Comparison of ENCODE assay signal across 24 cellular contexts in genomic region chr10:123888751-123889150, GRCh38. TPM values are rescaled to one million over a fixed set of nuclear protein-coding genes. Genes with fewer than 3 reads are reported as not detected.
"Had no signal": no experiment of that assay in that cellular context is flagged by ENCODE, and none has a peak within 500 bp of the region (broad histone marks: within the 10 kb centered on the region; RNA-seq: fewer than 3 reads in every experiment).

No MANE protein-coding gene starts in this region.

- H3K4me3 Mint-ChIP-seq: endodermal cell; naive thymus-derived CD8-positive, alpha-beta T cell; stimulated activated memory B cell treated with anti-CD40 and anti-IgM and Interleukin-4, amounts not matched to agents 10 μg/mL and 1 μg/mL and 100 μg/mL, for 72 hours; stimulated activated naive CD8-positive, alpha-beta T cell treated with anti-CD3 and anti-CD28 coated beads, Interleukin-15, Interleukin-2, amounts not matched to agents 100 ng/mL and 50 ng/mL, for 24 hours had no signal

- ATAC-seq: heart left ventricle; left ventricle myocardium superior; naive thymus-derived CD8-positive, alpha-beta T cell; pancreas; right lobe of liver; stimulated activated memory B cell treated with anti-CD40 and anti-IgM and Interleukin-4, amounts not matched to agents 10 μg/mL and 1 μg/mL and 100 μg/mL, for 72 hours had no signal

- H3K4me1 ChIP-seq: pancreas, prostate gland, right lobe of liver, uterus had no signal

- H3K36me3 Mint-ChIP-seq: naive thymus-derived CD8-positive, alpha-beta T cell; stimulated activated memory B cell treated with anti-CD40 and anti-IgM and Interleukin-4, amounts not matched to agents 10 μg/mL and 1 μg/mL and 100 μg/mL, for 72 hours had no signal

- H3K36me3 ChIP-seq: cardiac muscle cell, heart left ventricle, pancreas, prostate gland, right lobe of liver, spleen, upper lobe of left lung, uterus had no signal

- DNase-seq: dermis blood vessel endothelial cell; endodermal cell; erythroblast; foreskin melanocyte; heart left ventricle; left ventricle myocardium superior; mesenchymal stem cell; naive thymus-derived CD8-positive, alpha-beta T cell; pancreas; retina; right lobe of liver; spleen; stimulated activated CD4-positive, alpha-beta T cell treated with anti-CD3 and anti-CD28 coated beads, Interleukin-15, amount 100 ng/mL, for 24 hours; stimulated activated CD4-positive, alpha-beta T cell treated with anti-CD3 and anti-CD28 coated beads, Interleukin-1b, Interleukin-23, amount 100 ng/mL, for 48 hours; stimulated activated CD4-positive, alpha-beta T cell treated with anti-CD3 and anti-CD28 coated beads, Interleukin-4, amount 100 ng/mL, for 24 hours; testis; upper lobe of left lung; uterus had no signal

- H3K27ac ChIP-seq: cardiac muscle cell, pancreas, prostate gland, right lobe of liver, upper lobe of left lung, uterus had no signal

- H3K4me3 ChIP-seq: cardiac muscle cell, lung, pancreas, prostate gland, right lobe of liver, testis, upper lobe of left lung, uterus had no signal

- H3K27me3 ChIP-seq: pancreas, right lobe of liver, testis, uterus had no signal

- H3K9me3 ChIP-seq: heart left ventricle, pancreas, prostate gland, right lobe of liver, spleen, testis, upper lobe of left lung, uterus had no signal

- H3K27ac Mint-ChIP-seq: endodermal cell; naive thymus-derived CD8-positive, alpha-beta T cell; stimulated activated memory B cell treated with anti-CD40 and anti-IgM and Interleukin-4, amounts not matched to agents 10 μg/mL and 1 μg/mL and 100 μg/mL, for 72 hours; stimulated activated naive CD8-positive, alpha-beta T cell treated with anti-CD3 and anti-CD28 coated beads, Interleukin-15, Interleukin-2, amounts not matched to agents 100 ng/mL and 50 ng/mL, for 24 hours had no signal

- H3K9me3 Mint-ChIP-seq: endodermal cell; stimulated activated memory B cell treated with anti-CD40 and anti-IgM and Interleukin-4, amounts not matched to agents 10 μg/mL and 1 μg/mL and 100 μg/mL, for 72 hours; stimulated activated naive CD8-positive, alpha-beta T cell treated with anti-CD3 and anti-CD28 coated beads, Interleukin-15, Interleukin-2, amounts not matched to agents 100 ng/mL and 50 ng/mL, for 24 hours had no signal

RNA-seq across cellular contexts. Expression of gene CPXM2, which starts 2.9 kb away (rescaled TPM):
- total RNA-seq: naive thymus-derived CD8-positive, alpha-beta T cell had no signal
- polyA plus RNA-seq: naive thymus-derived CD8-positive, alpha-beta T cell; neural cell had no signal
